ENCODE assay signal across 8 cellular contexts in the genomic region with DNA sequence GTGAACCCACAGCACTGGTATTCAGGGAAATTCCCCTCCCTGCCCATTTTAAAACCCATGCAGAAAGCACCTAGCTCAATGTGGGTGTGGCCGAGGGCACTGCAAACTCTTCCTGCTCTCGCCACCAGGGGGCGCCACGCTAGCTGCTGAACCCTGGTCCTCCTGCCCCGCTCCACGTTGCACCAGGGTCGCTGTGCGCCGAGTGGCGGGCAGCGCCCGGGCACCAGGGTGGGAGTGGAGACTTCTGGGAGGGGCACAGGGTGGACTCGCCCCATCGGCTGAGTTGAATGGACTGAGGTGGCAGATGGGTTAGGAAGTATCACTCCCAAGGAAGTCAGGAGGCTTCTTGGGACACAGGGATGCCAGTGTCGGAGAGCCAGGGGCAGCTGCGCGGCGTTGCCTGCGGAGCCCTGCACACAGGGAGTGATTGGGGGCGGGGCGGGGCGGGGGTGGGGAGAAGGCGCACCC. TPM values are rescaled to one million over a fixed set of nuclear protein-coding genes. Genes with fewer than 3 reads are reported as not detected.
A peak's percentile ranks its signal among the peaks of the same experiment; 100 is the strongest.
DNase-seq lines count a peak whose midpoint lies in the region; ATAC-seq and TF ChIP-seq lines count a peak whose summit lies in the region.

No MANE protein-coding gene starts in this region.

- peak; percentile 98 for TF ChIP-seq CTCF in 22Rv1 (IDR thresholded peaks at IDR 0.05)
- TF ChIP-seq CTCF in nephron progenitor cell (IDR thresholded peaks at IDR 0.05), result peak; percentile 80
- peak; percentile 20 to 78 (median 52) for TF ChIP-seq CTCF in thyroid gland (IDR thresholded peaks at IDR 0.05)

- no peaks in the 10 kb centered on the region for H3K36me3 Mint-ChIP-seq in nephron progenitor cell (ENCODE audit: low read depth)

- H3K27me3 Mint-ChIP-seq in nephron progenitor cell (ENCODE audit: low read depth, poor library complexity), result peaks cover 2% of the 10 kb centered on the region

- no peak overlapping the region for H3K27ac Mint-ChIP-seq in nephron progenitor cell

- 17 to 33% methylated on average over 9 to 13 of the region's 23 CpGs for WGBS in thyroid gland, 2 donors

- H3K4me1 Mint-ChIP-seq in nephron progenitor cell, result peaks cover 63% of the 10 kb centered on the region

- peaks cover 5% of the 10 kb centered on the region for H3K4me1 ChIP-seq in effector memory CD4-positive, alpha-beta T cell (ENCODE audit: control insufficient read depth, insufficient read depth, low read length, poor library complexity, severe bottlenecking)
- no peaks in the 10 kb centered on the region for H3K4me1 ChIP-seq in thyroid gland

- H3K27ac ChIP-seq in 22Rv1 (no peak overlapping the region), thyroid gland (no peak overlapping the region)
- no peak overlapping the region for H3K27ac ChIP-seq in effector memory CD4-positive, alpha-beta T cell (ENCODE audit: insufficient read depth, low read length, poor library complexity, severe bottlenecking)

- peak; percentile 66 for ATAC-seq in GM18499 (IDR thresholded peaks at IDR 0.05; ENCODE audit: insufficient read depth, unreplicated experiment)
- ATAC-seq in HG03095 (IDR thresholded peaks at IDR 0.05; ENCODE audit: unreplicated experiment), result peak; percentile 75

- H3K9me3 Mint-ChIP-seq in nephron progenitor cell, result no peaks in the 10 kb centered on the region

- H3K9me3 ChIP-seq in effector memory CD4-positive, alpha-beta T cell (ENCODE audit: control insufficient read depth, low read length), result no peaks in the 10 kb centered on the region
- no peaks in the 10 kb centered on the region for H3K9me3 ChIP-seq in thyroid gland

- DNase-seq in NCI-H345 treated with DMSO at 0.1 percent for 48 hours (lab: John Stamatoyannopoulos, UW; ENCODE audit: unreplicated experiment) (peak; percentile 21), nephron progenitor cell (peak; percentile 65), thyroid gland (peak; percentile 41 to 50)
- DNase-seq in activated CD4-positive, alpha-beta T cell treated with anti-CD3 and anti-CD28 coated beads, Interleukin-2, amount 50 U/mL, for 4 hours, result peak; percentile 62 to 63
- DNase-seq in effector memory CD4-positive, alpha-beta T cell, result peak; percentile 39 to 59 (median 50)

- TF ChIP-seq POLR2A in thyroid gland (IDR thresholded peaks at IDR 0.05), result no peak

- H3K4me3 ChIP-seq in effector memory CD4-positive, alpha-beta T cell (ENCODE audit: insufficient read depth, low read depth, low read length, poor library complexity, severe bottlenecking), result no peak overlapping the region
- H3K4me3 ChIP-seq in thyroid gland (replicated peaks in 1 of 3), result no peak overlapping the region

- no peaks in the 10 kb centered on the region for H3K36me3 ChIP-seq in effector memory CD4-positive, alpha-beta T cell (ENCODE audit: control insufficient read depth, insufficient read depth, low read length)
- no peaks in the 10 kb centered on the region for H3K36me3 ChIP-seq in thyroid gland

- intact Hi-C loops in thyroid gland (cut with DNase I), result no loop called here

- no peaks in the 10 kb centered on the region for H3K27me3 ChIP-seq in effector memory CD4-positive, alpha-beta T cell (replicated peaks; ENCODE audit: control insufficient read depth, insufficient read depth, low read length, poor library complexity, severe bottlenecking)
- H3K27me3 ChIP-seq in thyroid gland, result no peaks in the 10 kb centered on the region

- H3K4me3 Mint-ChIP-seq in nephron progenitor cell, result no peak overlapping the region

RNA-seq across cellular contexts. Expression of a gene that starts 48.1 kb away (rescaled TPM):
- total RNA-seq in thyroid gland, result 1 to 10 TPM in 3 of 4 donors, under 1 TPM in 1; 0.81 to 4.3 (median 2.3) TPM
